ENCODE assay signal across 17 cellular contexts in genomic region chr3:105834768-105835167, GRCh38. TPM values are rescaled to one million over a fixed set of nuclear protein-coding genes. Genes with fewer than 3 reads are reported as not detected.
DNase-seq lines count a peak whose midpoint lies in the region; ATAC-seq, FAIRE-seq and TF ChIP-seq lines count a peak whose summit lies in the region.
"Had no signal": no experiment of that assay in that cellular context is flagged by ENCODE, and none has a peak within 500 bp of the region (broad histone marks: within the 10 kb centered on the region; RNA-seq: fewer than 3 reads in every experiment).

No MANE protein-coding gene starts in this region.

- POLR2A ChIA-PET in A549 (lab: Yijun Ruan, JAX), result no interaction called here
- POLR2A ChIA-PET in CD4-positive, alpha-beta memory T cell (lab: Charles Lee; ENCODE audit: partially characterized antibody), result interaction anchor here (0.9 to 3.7 kb wide), 3 partner anchors 11 to 34 kb away, joined by 3 to 30 read pairs (median 3); partner anchors contain the start of gene CBLB
- POLR2A ChIA-PET in WTC11 (lab: Charles Lee), result no interaction called here

- WGBS in A549 (ENCODE audit: missing lambda C conversion rate), result 65% methylated on average over 3 of the region's 3 CpGs
- WGBS in hepatocyte (ENCODE audit: low lambda C conversion rate, missing lambda C conversion rate), result 95% methylated on average over 3 of the region's 3 CpGs

- H3K9me2 ChIP-seq in hepatocyte (replicated peaks; ENCODE audit: insufficient read depth), result no peaks in the 10 kb centered on the region

- no peaks in the 10 kb centered on the region for H3K27me3 Mint-ChIP-seq in CD4-positive, alpha-beta memory T cell
- no peaks in the 10 kb centered on the region for H3K27me3 Mint-ChIP-seq in WTC11 (ENCODE audit: low read depth)

- DNase-seq in A549 (ENCODE audit: low read depth in 1 of 2, low spot score in 1 of 2) (no peak), WTC11 (ENCODE audit: low spot score) (no peak), iris pigment epithelial cell (ENCODE audit: low read depth) (peak; percentile 63), NCI-H2107 treated with DMSO at 0.1 percent for 48 hours (lab: John Stamatoyannopoulos, UW; ENCODE audit: unreplicated experiment) (no peak), hepatocyte (ENCODE audit: low spot score) (no peak)
- no peak for DNase-seq in CD4-positive, alpha-beta memory T cell
- DNase-seq: DMS53; gastrocnemius medialis; GOT3; mesenchymal stem cell; NCI-H187; NCI-H510A treated with DMSO at 0.1 percent for 48 hours; stimulated activated CD4-positive, alpha-beta T cell treated with anti-CD3 and anti-CD28 coated beads, Interleukin-2, amount 100 ng/mL, for 48 hours; tibial artery had no signal

- peaks cover 3% of the 10 kb centered on the region for H4K20me1 ChIP-seq in hepatocyte (ENCODE audit: insufficient read depth, poor library complexity, severe bottlenecking)

- ATAC-seq in A549 (peak in 1 of 2 experiments; percentile 60; a peak in 4 of 6 replicates), WTC11 (no peak), SK-N-SH treated with all-trans-retinoic acid at 6 μM for 48 hours (no peak), HG02610 (IDR thresholded peaks at IDR 0.05; ENCODE audit: unreplicated experiment) (no peak)
- ATAC-seq: gastrocnemius medialis had no signal

- TF ChIP-seq RAD21 in A549 (conservative IDR thresholded peaks at IDR 0.05 in 1 of 2, IDR thresholded peaks at IDR 0.05 in 1 of 2), result no peak; a peak in 1 of 5 replicates

- no peak overlapping the region for H2AFZ ChIP-seq in hepatocyte

- peaks cover 33% of the 10 kb centered on the region for H3K79me2 ChIP-seq in hepatocyte

- no peaks in the 10 kb centered on the region for H3K9me3 Mint-ChIP-seq in CD4-positive, alpha-beta memory T cell
- no peaks in the 10 kb centered on the region for H3K9me3 Mint-ChIP-seq in WTC11

- H3K36me3 ChIP-seq in CD4-positive, alpha-beta memory T cell (ENCODE audit: insufficient read depth, low read length), result no peaks in the 10 kb centered on the region
- no peaks in the 10 kb centered on the region for H3K36me3 ChIP-seq in hepatocyte (replicated peaks; ENCODE audit: insufficient read depth, low read depth)
- H3K36me3 ChIP-seq: gastrocnemius medialis, SJSA1 had no signal

- no peaks in the 10 kb centered on the region for H3K9me3 ChIP-seq in A549
- no peaks in the 10 kb centered on the region for H3K9me3 ChIP-seq in CD4-positive, alpha-beta memory T cell (ENCODE audit: control insufficient read depth in 1 of 2, low read length in 2 of 2)
- no peaks in the 10 kb centered on the region for H3K9me3 ChIP-seq in hepatocyte (ENCODE audit: low read depth)
- H3K9me3 ChIP-seq: gastrocnemius medialis, SJSA1, tibial artery had no signal

- CTCF ChIA-PET in A549 (lab: Yijun Ruan, JAX), result no interaction called here
- CTCF ChIA-PET in CD4-positive, alpha-beta memory T cell (lab: Charles Lee; ENCODE audit: partially characterized antibody), result interaction anchor here (1.4 kb wide), 1 partner anchor 583 kb away, joined by 3 read pairs; no protein-coding TSS in a partner anchor
- CTCF ChIA-PET in WTC11 (lab: Charles Lee), result no interaction called here

- intact Hi-C loops in CD4-positive, alpha-beta memory T cell (cut with micrococcal nuclease), result no loop called here

- H3K4me3 ChIP-seq in A549, result no peak overlapping the region
- H3K4me3 ChIP-seq in CD4-positive, alpha-beta memory T cell (ENCODE audit: low read length in 2 of 2), result no peak overlapping the region
- no peak overlapping the region for H3K4me3 ChIP-seq in hepatocyte
- H3K4me3 ChIP-seq: gastrocnemius medialis, SJSA1, tibial artery had no signal

- peak overlapping the region; percentile 50 for H3K4me2 ChIP-seq in A549
- H3K4me2 ChIP-seq in hepatocyte, result no peak overlapping the region

- peaks cover 39% of the 10 kb centered on the region for H3K4me1 ChIP-seq in A549
- H3K4me1 ChIP-seq in CD4-positive, alpha-beta memory T cell (ENCODE audit: insufficient read depth, low read length), result peaks cover 85% of the 10 kb centered on the region
- H3K4me1 ChIP-seq in hepatocyte (ENCODE audit: insufficient read depth), result peaks cover 7% of the 10 kb centered on the region

- peaks cover 29 to 37% of the 10 kb centered on the region in 2 donors for H3K36me3 Mint-ChIP-seq in CD4-positive, alpha-beta memory T cell
- H3K36me3 Mint-ChIP-seq in WTC11, result no peaks in the 10 kb centered on the region

- no peaks in the 10 kb centered on the region for H3K27me3 ChIP-seq in CD4-positive, alpha-beta memory T cell (ENCODE audit: insufficient read depth, low read length)
- no peaks in the 10 kb centered on the region for H3K27me3 ChIP-seq in hepatocyte
- H3K27me3 ChIP-seq: gastrocnemius medialis, SJSA1, tibial artery had no signal

- TF ChIP-seq CTCF in A549 (IDR thresholded peaks at IDR 0.05) (no peak), WTC11 (IDR thresholded peaks at IDR 0.05) (no peak), hepatocyte (IDR thresholded peaks at IDR 0.05; ENCODE audit: poor library complexity) (no peak)

- TF ChIP-seq POLR2A in A549 (IDR thresholded peaks at IDR 0.05; ENCODE audit: low read length), result no peak

- H3K4me1 Mint-ChIP-seq in CD4-positive, alpha-beta memory T cell, result peaks cover 64 to 93% (median 80%) of the 10 kb centered on the region in 4 donors
- H3K4me1 Mint-ChIP-seq in WTC11, result peaks cover 16% of the 10 kb centered on the region

- peak overlapping the region in 6 of 7 donors; percentile 1 to 92 (median 30) for H3K27ac Mint-ChIP-seq in CD4-positive, alpha-beta memory T cell
- H3K27ac Mint-ChIP-seq in WTC11, result peak overlapping the region; percentile 80; the same call in 1 of the 2 replicates

- FAIRE-seq in A549 (lab: Jason Lieb, UNC), result peak; percentile 56

- H3K4me3 Mint-ChIP-seq in CD4-positive, alpha-beta memory T cell, result peak overlapping the region in 3 of 8 donors; percentile 0 to 80 (median 74)
- no peak overlapping the region for H3K4me3 Mint-ChIP-seq in WTC11

- H3K27ac ChIP-seq in A549 (peak overlapping the region; percentile 42 to 57; a peak in 3 of 6 replicates), hepatocyte (no peak overlapping the region)
- no peak overlapping the region for H3K27ac ChIP-seq in CD4-positive, alpha-beta memory T cell (ENCODE audit: low read depth, low read length)
- H3K27ac ChIP-seq: SJSA1 had no signal

- TF ChIP-seq EP300 in A549 (IDR thresholded peaks at IDR 0.05), result no peak

TF ChIP-seq in A549, 52 proteins besides CTCF, POLR2A, EP300 and RAD21 (continues in another document):
- TF ChIP-seq MYC (IDR thresholded peaks at IDR 0.05; ENCODE audit: borderline replicate concordance, low read length) (no peak), RCOR1 (IDR thresholded peaks at IDR 0.05; ENCODE audit: low read depth, low read length) (no peak), PHF8 (IDR thresholded peaks at IDR 0.05; ENCODE audit: borderline replicate concordance, low read depth) (no peak), ZNF302 (CRISPR knock-in tag; IDR thresholded peaks at IDR 0.05) (no peak)

TF ChIP-seq in WTC11, 78 proteins besides CTCF, POLR2A, EP300 and RAD21:
- TF ChIP-seq ZNF263 (CRISPR knock-in tag; IDR thresholded peaks at IDR 0.05; ENCODE audit: low read depth) (no peak), MAX (CRISPR knock-in tag; IDR thresholded peaks at IDR 0.05) (no peak), FOXP1 (CRISPR knock-in tag; IDR thresholded peaks at IDR 0.05; ENCODE audit: borderline replicate concordance) (no peak), ELF4 (CRISPR knock-in tag; IDR thresholded peaks at IDR 0.05; ENCODE audit: low read depth) (no peak), ATF1 (CRISPR knock-in tag; IDR thresholded peaks at IDR 0.05) (no peak)

TF ChIP-seq in SK-N-SH treated with all-trans-retinoic acid at 6 μM for 48 hours, 23 proteins besides CTCF, POLR2A, EP300 and RAD21 (continues in another document):
- no peak for TF ChIP-seq TOX (CRISPR knock-in tag; IDR thresholded peaks at IDR 0.05; ENCODE audit: borderline replicate concordance)
- TF ChIP-seq, protein P1, sequence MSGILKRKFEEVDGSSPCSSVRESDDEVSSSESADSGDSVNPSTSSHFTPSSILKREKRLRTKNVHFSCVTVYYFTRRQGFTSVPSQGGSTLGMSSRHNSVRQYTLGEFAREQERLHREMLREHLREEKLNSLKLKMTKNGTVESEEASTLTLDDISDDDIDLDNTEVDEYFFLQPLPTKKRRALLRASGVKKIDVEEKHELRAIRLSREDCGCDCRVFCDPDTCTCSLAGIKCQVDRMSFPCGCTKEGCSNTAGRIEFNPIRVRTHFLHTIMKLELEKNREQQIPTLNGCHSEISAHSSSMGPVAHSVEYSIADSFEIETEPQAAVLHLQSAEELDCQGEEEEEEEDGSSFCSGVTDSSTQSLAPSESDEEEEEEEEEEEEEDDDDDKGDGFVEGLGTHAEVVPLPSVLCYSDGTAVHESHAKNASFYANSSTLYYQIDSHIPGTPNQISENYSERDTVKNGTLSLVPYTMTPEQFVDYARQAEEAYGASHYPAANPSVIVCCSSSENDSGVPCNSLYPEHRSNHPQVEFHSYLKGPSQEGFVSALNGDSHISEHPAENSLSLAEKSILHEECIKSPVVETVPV (CRISPR knock-in tag; IDR thresholded peaks at IDR 0.05), result no peak
- no peak for TF ChIP-seq ZNF70 (CRISPR knock-in tag; IDR thresholded peaks at IDR 0.05)
- no peak for TF ChIP-seq ZFP30 (CRISPR knock-in tag; IDR thresholded peaks at IDR 0.05)
- TF ChIP-seq, protein P2, sequence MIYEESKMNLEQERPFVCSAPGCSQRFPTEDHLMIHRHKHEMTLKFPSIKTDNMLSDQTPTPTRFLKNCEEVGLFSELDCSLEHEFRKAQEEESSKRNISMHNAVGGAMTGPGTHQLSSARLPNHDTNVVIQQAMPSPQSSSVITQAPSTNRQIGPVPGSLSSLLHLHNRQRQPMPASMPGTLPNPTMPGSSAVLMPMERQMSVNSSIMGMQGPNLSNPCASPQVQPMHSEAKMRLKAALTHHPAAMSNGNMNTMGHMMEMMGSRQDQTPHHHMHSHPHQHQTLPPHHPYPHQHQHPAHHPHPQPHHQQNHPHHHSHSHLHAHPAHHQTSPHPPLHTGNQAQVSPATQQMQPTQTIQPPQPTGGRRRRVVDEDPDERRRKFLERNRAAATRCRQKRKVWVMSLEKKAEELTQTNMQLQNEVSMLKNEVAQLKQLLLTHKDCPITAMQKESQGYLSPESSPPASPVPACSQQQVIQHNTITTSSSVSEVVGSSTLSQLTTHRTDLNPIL (CRISPR knock-in tag; IDR thresholded peaks at IDR 0.05; ENCODE audit: low read depth), result no peak
- no peak for TF ChIP-seq ZFP3 (CRISPR knock-in tag; IDR thresholded peaks at IDR 0.05)
- TF ChIP-seq PPARA (CRISPR knock-in tag; IDR thresholded peaks at IDR 0.05; ENCODE audit: borderline replicate concordance), result no peak
- TF ChIP-seq BACH2 (CRISPR knock-in tag; IDR thresholded peaks at IDR 0.05; ENCODE audit: borderline replicate concordance), result no peak
- no peak for TF ChIP-seq GLIS3 (CRISPR knock-in tag; IDR thresholded peaks at IDR 0.05)

RNA-seq across cellular contexts. Expression of gene CBLB, which starts 34.0 kb away (rescaled TPM):
- 16.2 and 17.1 TPM in 2 replicates for polyA plus RNA-seq in A549 (2011; rRNA removed)
- polyA plus RNA-seq in A549 (2012; cell fraction: cytosol; rRNA removed), result 2.5 and 2.7 TPM in 2 replicates
- polyA plus RNA-seq in A549 (2012; cell fraction: nucleus; rRNA removed), result 3.6 and 5.1 TPM in 2 replicates
- 4.8 to 7.4 TPM (median 6.8 TPM) in 3 replicates for polyA plus RNA-seq in A549 (2017; fragmentation: RNase III; extraction: RNeasy Plus Mini Kit Qiagen cat#74134 plus additional on column Dnase treatment)
- polyA minus RNA-seq in A549 (2011; rRNA and poly(A)+ RNA removed), result 16.5 and 17.9 TPM in 2 replicates
- 100 to 1,000 TPM in 1 of 2 experiments, 10 to 100 TPM in 1; 93.5 to 106 TPM for total RNA-seq in CD4-positive, alpha-beta memory T cell
- polyA plus RNA-seq in CD4-positive, alpha-beta memory T cell, result 10 to 100 TPM; 17.0 to 39.7 TPM
- total RNA-seq in WTC11 (2021), result 19.8 to 20.3 TPM (median 19.8 TPM) in 3 replicates
- total RNA-seq in hepatocyte, result 29.2 and 56.0 TPM in 2 replicates
- polyA plus RNA-seq in hepatocyte, result 21.3 and 22.6 TPM in 2 replicates

Comparison
In these comparisons a context has a peak if more than half of its experiments do, and no peak if none do; other contexts are left out.
1. H3K27ac ChIP-seq: peak in A549 (2 of 2); none in CD4-positive, alpha-beta memory T cell (single experiment) and hepatocyte (single experiment).